ENCODE assay signal across 23 cellular contexts in genomic region chr1:209999005-209999404, GRCh38.
"Had no signal": no experiment of that assay in that cellular context is flagged by ENCODE, and none has a peak within 500 bp of the region (broad histone marks: within the 10 kb centered on the region; RNA-seq: fewer than 3 reads in every experiment).

No MANE protein-coding gene starts in this region.

- H3K27me3 ChIP-seq: left lung, ovary, tibial artery, upper lobe of right lung had no signal

- H3K36me3 ChIP-seq: left lung, ovary, spleen, suprapubic skin, thoracic aorta, tibial artery, upper lobe of right lung had no signal

- H3K27ac ChIP-seq: left lung, ovary, skin epidermis, spleen, suprapubic skin, thoracic aorta, tibial artery, upper lobe of right lung had no signal

- DNase-seq: hypothalamus; immature natural killer cell; kidney; left colon; left lung; mesendoderm; naive thymus-derived CD4-positive, alpha-beta T cell; ovary; retina; right cardiac atrium; spleen; stimulated activated CD4-positive, alpha-beta T cell treated with anti-CD3 and anti-CD28 coated beads, Interleukin-4, amount 100 ng/mL, for 24 hours; stimulated activated naive CD4-positive, alpha-beta T cell; tibial artery; trophoblast cell; upper lobe of right lung had no signal

- ATAC-seq: left colon; left lung; naive thymus-derived CD4-positive, alpha-beta T cell; natural killer cell treated with Interleukin-12 subunit alpha and Interleukin-12 subunit beta and Interleukin-15 and Interleukin-18, amount 100 ng/mL, for 72 hours; right cardiac atrium; sciatic nerve; stimulated activated effector memory CD8-positive, alpha-beta T cell treated with anti-CD3 and anti-CD28 coated beads, Interleukin-12 subunit alpha, Interleukin-12 subunit beta, amount 100 ng/mL, for 72 hours; upper lobe of right lung had no signal

- H3K4me1 ChIP-seq: left lung, spleen, suprapubic skin, tibial artery, upper lobe of right lung had no signal

- H3K4me3 ChIP-seq: left lung, lung, ovary, skin epidermis, spleen, suprapubic skin, thoracic aorta, tibial artery, upper lobe of right lung had no signal

- H3K9me3 ChIP-seq: left lung, ovary, spleen, suprapubic skin, thoracic aorta, tibial artery, upper lobe of right lung had no signal
